Comparison of ENCODE assay signal across 16 cellular contexts in the genomic region with DNA sequence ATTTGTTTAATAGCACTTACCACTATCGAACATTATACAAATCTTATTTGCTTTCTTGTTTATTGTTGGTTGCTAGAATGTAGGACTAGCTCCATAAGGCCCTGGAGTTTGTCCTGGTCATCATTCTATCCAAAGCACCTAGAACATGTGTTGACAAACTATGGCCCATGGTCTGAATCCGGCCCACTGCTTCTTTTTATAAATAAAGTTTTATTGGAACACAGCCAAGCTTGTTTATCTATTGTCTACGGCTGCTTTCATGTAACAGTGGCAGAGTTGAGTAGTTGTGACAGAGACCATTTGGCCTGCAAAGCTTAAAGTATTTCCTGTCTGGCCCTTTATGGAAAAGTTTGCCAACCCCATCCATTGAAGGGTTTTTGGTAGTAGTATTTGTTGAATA. TPM values are rescaled to one million over a fixed set of nuclear protein-coding genes. Genes with fewer than 3 reads are reported as not detected.
DNase-seq lines count a peak whose midpoint lies in the region; ATAC-seq and TF ChIP-seq lines count a peak whose summit lies in the region.
"Had no signal": no experiment of that assay in that cellular context is flagged by ENCODE, and none has a peak within 500 bp of the region (broad histone marks: within the 10 kb centered on the region; RNA-seq: fewer than 3 reads in every experiment).

No MANE protein-coding gene starts in this region.

- intact Hi-C loops in activated CD4-positive, alpha-beta T cell treated with anti-CD3 and anti-CD28 coated beads, Interleukin-2, amount 10 ng/mL, durations not matched to agents 24 days and 14 days (cut with micrococcal nuclease), result no loop called here

- H3K4me1 Mint-ChIP-seq in HFFc6 (ENCODE audit: low read depth), result peaks cover 73% of the 10 kb centered on the region
- peaks cover 21% of the 10 kb centered on the region for H3K4me1 Mint-ChIP-seq in activated T-helper 17 cell treated with anti-CD3 and anti-CD28 coated beads, Interleukin-2, amount 50 U/mL, for 72 hours
- H3K4me1 Mint-ChIP-seq in memory B cell, result peaks cover 10% of the 10 kb centered on the region
- H3K4me1 Mint-ChIP-seq in activated CD4-positive, alpha-beta T cell treated with anti-CD3 and anti-CD28 coated beads, Interleukin-2, amount 10 ng/mL, durations not matched to agents 24 days and 14 days, result peaks cover 26% of the 10 kb centered on the region

- H3K9ac ChIP-seq in skeletal muscle tissue (ENCODE audit: low read depth in 1 of 3, low read length in 3 of 3), result no peak overlapping the region
- H3K9ac ChIP-seq: BLaER1 had no signal

- H3K9me3 Mint-ChIP-seq in HFFc6 (no peaks in the 10 kb centered on the region), memory B cell (no peaks in the 10 kb centered on the region)
- no peaks in the 10 kb centered on the region for H3K9me3 Mint-ChIP-seq in activated T-helper 17 cell treated with anti-CD3 and anti-CD28 coated beads, Interleukin-2, amount 50 U/mL, for 72 hours
- H3K9me3 Mint-ChIP-seq in activated CD4-positive, alpha-beta T cell treated with anti-CD3 and anti-CD28 coated beads, Interleukin-2, amount 10 ng/mL, durations not matched to agents 24 days and 14 days, result no peaks in the 10 kb centered on the region
- H3K9me3 Mint-ChIP-seq: CD8-positive, alpha-beta T cell had no signal

- peaks cover 3 to 18% (median 12%) of the 10 kb centered on the region in 3 donors for H3K4me1 ChIP-seq in skeletal muscle tissue (ENCODE audit: control insufficient read depth in 3 of 3, insufficient read depth in 3 of 3, low read length in 3 of 3)

- H3K27ac ChIP-seq in skeletal muscle tissue (ENCODE audit: low read depth, low read length), result peak overlapping the region; percentile 1
- H3K27ac ChIP-seq: BLaER1, SK-N-MC had no signal

- H3K27me3 Mint-ChIP-seq in HFFc6 (ENCODE audit: insufficient read depth) (peaks cover 2% of the 10 kb centered on the region; the same call in 1 of the 2 replicates), memory B cell (no peaks in the 10 kb centered on the region)
- H3K27me3 Mint-ChIP-seq in activated T-helper 17 cell treated with anti-CD3 and anti-CD28 coated beads, Interleukin-2, amount 50 U/mL, for 72 hours, result no peaks in the 10 kb centered on the region
- no peaks in the 10 kb centered on the region for H3K27me3 Mint-ChIP-seq in activated CD4-positive, alpha-beta T cell treated with anti-CD3 and anti-CD28 coated beads, Interleukin-2, amount 10 ng/mL, durations not matched to agents 24 days and 14 days

- no peaks in the 10 kb centered on the region for H3K9me3 ChIP-seq in skeletal muscle tissue (ENCODE audit: control insufficient read depth in 3 of 3, low read length in 3 of 3)
- H3K9me3 ChIP-seq: BLaER1 had no signal

- H3K27ac Mint-ChIP-seq in HFFc6 (peak overlapping the region; percentile 85), memory B cell (peak overlapping the region; percentile 38)
- peak overlapping the region; percentile 32 for H3K27ac Mint-ChIP-seq in activated T-helper 17 cell treated with anti-CD3 and anti-CD28 coated beads, Interleukin-2, amount 50 U/mL, for 72 hours
- H3K27ac Mint-ChIP-seq in activated CD4-positive, alpha-beta T cell treated with anti-CD3 and anti-CD28 coated beads, Interleukin-2, amount 10 ng/mL, durations not matched to agents 24 days and 14 days, result no peak overlapping the region

- TF ChIP-seq CTCF in HFFc6 (IDR thresholded peaks at IDR 0.05), result no peak

- no peak overlapping the region for H3K4me3 ChIP-seq in skeletal muscle tissue (ENCODE audit: low read length in 3 of 3)
- H3K4me3 ChIP-seq: BLaER1, PC-9, SK-N-MC had no signal

- H3K4me3 Mint-ChIP-seq in HFFc6 (peak overlapping the region; percentile 61; the same call in 1 of the 2 replicates), memory B cell (no peak overlapping the region)
- no peak overlapping the region for H3K4me3 Mint-ChIP-seq in activated T-helper 17 cell treated with anti-CD3 and anti-CD28 coated beads, Interleukin-2, amount 50 U/mL, for 72 hours
- no peak overlapping the region for H3K4me3 Mint-ChIP-seq in activated CD4-positive, alpha-beta T cell treated with anti-CD3 and anti-CD28 coated beads, Interleukin-2, amount 10 ng/mL, durations not matched to agents 24 days and 14 days
- H3K4me3 Mint-ChIP-seq: CD8-positive, alpha-beta T cell had no signal

- H3K36me3 Mint-ChIP-seq in HFFc6 (ENCODE audit: low read depth) (peaks cover 69% of the 10 kb centered on the region), memory B cell (peaks cover 42% of the 10 kb centered on the region)
- H3K36me3 Mint-ChIP-seq in activated T-helper 17 cell treated with anti-CD3 and anti-CD28 coated beads, Interleukin-2, amount 50 U/mL, for 72 hours (ENCODE audit: low read depth), result peaks cover 89% of the 10 kb centered on the region
- peaks cover 48% of the 10 kb centered on the region for H3K36me3 Mint-ChIP-seq in activated CD4-positive, alpha-beta T cell treated with anti-CD3 and anti-CD28 coated beads, Interleukin-2, amount 10 ng/mL, durations not matched to agents 24 days and 14 days (ENCODE audit: low read depth)

- H3K27me3 ChIP-seq in skeletal muscle tissue (ENCODE audit: control insufficient read depth in 3 of 3, insufficient read depth in 3 of 3, low read length in 3 of 3), result no peaks in the 10 kb centered on the region
- H3K27me3 ChIP-seq: BLaER1 had no signal

- DNase-seq in HFFc6, result no peak
- DNase-seq in memory B cell (ENCODE audit: low spot score in 2 of 2), result no peak
- DNase-seq in activated CD4-positive, alpha-beta T cell treated with anti-CD3 and anti-CD28 coated beads, Interleukin-2, amount 10 ng/mL, durations not matched to agents 24 days and 14 days, result no peak
- no peak for DNase-seq in hippocampal formation (lab: John Stamatoyannopoulos, UW)
- no peak for DNase-seq in DMS 273 treated with DMSO at 0.1 percent for 48 hours (lab: John Stamatoyannopoulos, UW)
- DNase-seq: CD8-positive, alpha-beta T cell; DMS79; KBM-7; NCI-H1436 treated with DMSO at 0.1 percent for 48 hours; NCI-H2081; NCI-H774 had no signal

- H3K36me3 ChIP-seq in skeletal muscle tissue (ENCODE audit: control insufficient read depth in 3 of 3, insufficient read depth in 3 of 3, low read length in 3 of 3), result peaks cover 2 to 3% (median 2%) of the 10 kb centered on the region in 3 donors

- ATAC-seq in activated T-helper 17 cell treated with anti-CD3 and anti-CD28 coated beads, Interleukin-2, amount 50 U/mL, for 72 hours (replicated peaks), result no peak
- no peak for ATAC-seq in memory B cell (ENCODE audit: low read depth)
- ATAC-seq: CD8-positive, alpha-beta T cell had no signal

RNA-seq across cellular contexts. Expression of gene ATXN10, which starts 38.8 kb away (rescaled TPM):
- total RNA-seq in HFFc6 (2021; fragmentation: NEBNext Ultra II Directional; extraction: Animal tissue kit (Norgen Biotek cat#: 25700)), result 100 to 1,000 TPM; 287 to 426 (median 370) TPM
- 10 to 100 TPM; 55.8 to 89.1 TPM for total RNA-seq in activated T-helper 17 cell treated with anti-CD3 and anti-CD28 coated beads, Interleukin-2, amount 50 U/mL, for 72 hours
- 310 TPM for total RNA-seq in skeletal muscle tissue
- 121 and 122 TPM in 2 replicates for total RNA-seq in activated CD4-positive, alpha-beta T cell treated with anti-CD3 and anti-CD28 coated beads, Interleukin-2, amount 10 ng/mL, durations not matched to agents 24 days and 14 days
